Comparison of ENCODE assay signal across 15 cellular contexts in the genomic region with DNA sequence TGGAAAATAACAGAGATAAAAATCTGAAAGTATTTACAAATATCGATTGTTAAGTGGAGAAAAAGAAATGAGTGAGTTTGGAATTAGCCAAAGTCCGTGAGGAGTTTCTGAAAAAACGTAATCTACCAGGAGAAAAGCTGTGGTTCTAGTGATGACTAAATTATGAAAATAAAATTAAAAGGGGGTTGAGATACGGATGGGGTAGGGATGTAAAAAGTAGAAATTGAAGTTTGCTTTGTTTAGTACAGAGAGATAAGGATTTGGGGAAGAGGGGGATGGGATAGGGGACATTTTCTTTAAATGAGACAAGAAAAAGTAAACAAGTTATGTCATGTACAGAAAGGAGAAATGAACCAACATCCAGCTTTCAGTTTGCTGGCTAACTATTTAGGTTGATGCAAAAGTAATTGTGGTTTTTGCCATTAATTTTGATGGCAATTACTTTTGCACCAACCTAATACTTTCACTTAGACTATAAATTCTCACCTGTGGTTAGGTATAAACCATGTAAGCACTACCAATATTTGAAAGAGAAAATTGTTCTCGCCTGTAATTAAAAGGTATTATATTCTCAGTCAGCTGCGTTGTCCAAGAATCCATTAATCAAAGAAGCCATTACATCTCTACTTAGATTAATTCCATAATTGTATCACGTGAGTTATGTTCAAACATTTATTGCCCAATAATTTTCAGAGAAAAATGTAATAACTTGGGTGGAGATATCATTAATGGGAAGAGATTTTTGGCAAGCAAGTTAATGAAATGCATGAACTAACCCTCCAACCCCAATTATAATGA.
A peak's percentile ranks its signal among the peaks of the same experiment; 100 is the strongest.
DNase-seq lines count a peak whose midpoint lies in the region; ATAC-seq, FAIRE-seq and TF ChIP-seq lines count a peak whose summit lies in the region.
"Had no signal": no experiment of that assay in that cellular context is flagged by ENCODE, and none has a peak within 500 bp of the region (broad histone marks: within the 10 kb centered on the region; RNA-seq: fewer than 3 reads in every experiment).

No MANE protein-coding gene starts in this region.

- POLR2A ChIA-PET in K562 (lab: Yijun Ruan, JAX) (no interaction called here), GM10248 (lab: Yijun Ruan, JAX) (no interaction called here)

- no peak overlapping the region for H3K27ac ChIP-seq in K562 (ENCODE audit: extremely low read depth, low read depth, low read length)

- intact Hi-C loops in K562 (cut with micrococcal nuclease) = no loop called here

- H3K79me2 ChIP-seq in K562 (ENCODE audit: control insufficient read depth, insufficient read depth, low read length) = no peaks in the 10 kb centered on the region

- no peak for ATAC-seq in K562
- no peak for ATAC-seq in HG03469 (IDR thresholded peaks at IDR 0.05; ENCODE audit: unreplicated experiment)
- no peak for ATAC-seq in HG03571 (IDR thresholded peaks at IDR 0.05; ENCODE audit: unreplicated experiment)

- no peak overlapping the region for H2AFZ ChIP-seq in K562 (ENCODE audit: low read depth, low read length)

- H3K36me3 ChIP-seq in K562 (ENCODE audit: control insufficient read depth, insufficient read depth, low read length) = no peaks in the 10 kb centered on the region

- CTCF ChIA-PET in K562 (lab: Yijun Ruan, JAX; ENCODE audit: low intra/inter-chr PET ratio) = no interaction called here
- CTCF ChIA-PET in GM10248 (lab: Yijun Ruan, JAX) = interaction anchor here (0.9 kb wide), 1 partner anchor 25 kb away, joined by 3 read pairs; no protein-coding TSS in a partner anchor

- H3K4me3 ChIP-seq in K562 = no peak overlapping the region

- DNase-seq in H54 (ENCODE audit: insufficient read length, low spot score) (no peak), NCI-H1105 treated with DMSO at 0.1 percent for 48 hours (lab: John Stamatoyannopoulos, UW) (peak; percentile 74), K562 (ENCODE audit: extremely low read depth in 1 of 4, low spot score in 3 of 4) (no peak), GM10248 (ENCODE audit: extremely low spot score) (no peak), GM03348 (ENCODE audit: low spot score) (no peak)
- DNase-seq: AML-193, DMS153, EL, HFFc6, NCI-H2107, NCI-H510A treated with DMSO at 0.1 percent for 48 hours, T-helper 1 cell had no signal

- H3K4me1 ChIP-seq in K562 (replicated peaks in 1 of 2; ENCODE audit: control insufficient read depth in 2 of 2, insufficient read depth in 2 of 2, low read length in 2 of 2) = no peaks in the 10 kb centered on the region

- no peak for TF ChIP-seq EP300 in K562 (IDR thresholded peaks at IDR 0.05; ENCODE audit: low read length)

- no peaks in the 10 kb centered on the region for H3K9me1 ChIP-seq in K562 (ENCODE audit: control insufficient read depth, insufficient read depth, low read length)

- no peak for TF ChIP-seq POLR2A in H54 (IDR thresholded peaks at IDR 0.05; ENCODE audit: low read depth, low read length)
- no peak for TF ChIP-seq POLR2A in K562 (conservative IDR thresholded peaks at IDR 0.05)

- WGBS in K562 (ENCODE audit: insufficient coverage, low coverage, missing lambda C conversion rate) = 1% methylated on average over 7 of the region's 7 CpGs

- in situ Hi-C loops in K562 (cut with MboI) = no loop called here

- H3K9ac ChIP-seq in K562 (ENCODE audit: insufficient read depth in 1 of 2, low read depth in 2 of 2, low read length in 2 of 2) = no peak overlapping the region

- H3K9me3 ChIP-seq in K562 (replicated peaks; ENCODE audit: control insufficient read depth, insufficient read depth, low read depth, low read length) = no peaks in the 10 kb centered on the region

- H3K4me2 ChIP-seq in K562 (ENCODE audit: insufficient read depth, low read length) = no peak overlapping the region

- FAIRE-seq in H54 (lab: Jason Lieb, UNC) = peak; percentile 33
- no peak for FAIRE-seq in K562 (lab: Jason Lieb, UNC)
- FAIRE-seq: H1 had no signal

- TF ChIP-seq RAD21 in K562 (CRISPR knock-in tag; conservative IDR thresholded peaks at IDR 0.05 in 1 of 2, IDR thresholded peaks at IDR 0.05 in 1 of 2) = no peak

- TF ChIP-seq CTCF in K562 (IDR thresholded peaks at IDR 0.05 in 2 of 3, conservative IDR thresholded peaks at IDR 0.05 in 1 of 3; ENCODE audit: insufficient read depth in 2 of 3, low read depth in 1 of 3, low read length in 3 of 3) = no peak
- no peak for TF ChIP-seq CTCF in GM10248 (IDR thresholded peaks at IDR 0.05; ENCODE audit: control extremely low read depth, extremely low read depth, low read depth, missing control alignments)

- no TSS peak for BruUV-seq in K562 (replicated peaks; lab: Mats Ljungman, UMichigan)

- H4K20me1 ChIP-seq in K562 (replicated peaks; ENCODE audit: control insufficient read depth, insufficient read depth, low read length) = no peaks in the 10 kb centered on the region

- H3K27me3 ChIP-seq in K562 (ENCODE audit: control insufficient read depth in 2 of 2, insufficient read depth in 2 of 2, low read length in 2 of 2) = no peaks in the 10 kb centered on the region

TF ChIP-seq in K562, 482 proteins besides CTCF, POLR2A, EP300 and RAD21:
- TF ChIP-seq, protein P1, sequence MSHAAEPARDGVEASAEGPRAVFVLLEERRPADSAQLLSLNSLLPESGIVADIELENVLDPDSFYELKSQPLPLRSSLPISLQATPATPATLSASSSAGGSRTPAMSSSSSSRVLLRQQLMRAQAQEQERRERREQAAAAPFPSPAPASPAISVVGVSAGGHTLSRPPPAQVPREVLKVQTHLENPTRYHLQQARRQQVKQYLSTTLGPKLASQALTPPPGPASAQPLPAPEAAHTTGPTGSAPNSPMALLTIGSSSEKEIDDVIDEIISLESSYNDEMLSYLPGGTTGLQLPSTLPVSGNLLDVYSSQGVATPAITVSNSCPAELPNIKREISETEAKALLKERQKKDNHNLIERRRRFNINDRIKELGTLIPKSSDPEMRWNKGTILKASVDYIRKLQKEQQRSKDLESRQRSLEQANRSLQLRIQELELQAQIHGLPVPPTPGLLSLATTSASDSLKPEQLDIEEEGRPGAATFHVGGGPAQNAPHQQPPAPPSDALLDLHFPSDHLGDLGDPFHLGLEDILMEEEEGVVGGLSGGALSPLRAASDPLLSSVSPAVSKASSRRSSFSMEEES (CRISPR knock-in tag; IDR thresholded peaks at IDR 0.05) = peak; percentile 50
- TF ChIP-seq, protein P2, sequence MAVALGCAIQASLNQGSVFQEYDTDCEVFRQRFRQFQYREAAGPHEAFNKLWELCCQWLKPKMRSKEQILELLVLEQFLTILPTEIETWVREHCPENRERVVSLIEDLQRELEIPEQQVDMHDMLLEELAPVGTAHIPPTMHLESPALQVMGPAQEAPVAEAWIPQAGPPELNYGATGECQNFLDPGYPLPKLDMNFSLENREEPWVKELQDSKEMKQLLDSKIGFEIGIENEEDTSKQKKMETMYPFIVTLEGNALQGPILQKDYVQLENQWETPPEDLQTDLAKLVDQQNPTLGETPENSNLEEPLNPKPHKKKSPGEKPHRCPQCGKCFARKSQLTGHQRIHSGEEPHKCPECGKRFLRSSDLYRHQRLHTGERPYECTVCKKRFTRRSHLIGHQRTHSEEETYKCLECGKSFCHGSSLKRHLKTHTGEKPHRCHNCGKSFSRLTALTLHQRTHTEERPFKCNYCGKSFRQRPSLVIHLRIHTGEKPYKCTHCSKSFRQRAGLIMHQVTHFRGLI (CRISPR knock-in tag; IDR thresholded peaks at IDR 0.05) = no peak
- TF ChIP-seq CEBPG (CRISPR knock-in tag; IDR thresholded peaks at IDR 0.05) (no peak), CEBPG (tag; conservative IDR thresholded peaks at IDR 0.05 in 1 of 2, IDR thresholded peaks at IDR 0.05 in 1 of 2) (peak in 1 of 2 experiments; percentile 64; a peak in 2 of 4 replicates)
TF ChIP-seq in K562: peak in this region for 2.
